In the genomic region with DNA sequence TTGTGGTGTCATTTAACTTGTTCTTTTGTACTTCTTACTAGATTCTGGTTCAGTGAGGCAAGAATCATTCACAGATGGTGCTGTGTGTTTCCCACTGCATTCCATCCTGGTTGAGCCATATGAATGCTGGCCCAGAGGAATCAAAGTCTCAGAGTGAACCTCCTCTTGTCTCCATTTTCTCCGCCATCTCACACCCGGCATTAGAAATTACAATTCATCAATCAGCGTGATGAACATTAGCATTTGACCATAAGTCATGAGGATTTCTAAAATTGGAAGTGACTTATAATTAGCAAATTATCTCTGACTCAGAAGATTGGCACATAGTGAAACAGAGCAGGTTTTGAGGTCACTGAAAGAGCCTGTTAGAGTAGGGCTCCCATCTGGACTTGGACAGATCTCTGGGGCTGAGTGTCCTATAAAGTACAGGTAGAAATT, we compare ENCODE assay signal across 11 cellular contexts. TPM values are rescaled to one million over a fixed set of nuclear protein-coding genes. Genes with fewer than 3 reads are reported as not detected.
A peak's percentile ranks its signal among the peaks of the same experiment; 100 is the strongest.
DNase-seq lines count a peak whose midpoint lies in the region; ATAC-seq and TF ChIP-seq lines count a peak whose summit lies in the region.
"Had no signal": no experiment of that assay in that cellular context is flagged by ENCODE, and none has a peak within 500 bp of the region (broad histone marks: within the 10 kb centered on the region; RNA-seq: fewer than 3 reads in every experiment).

No MANE protein-coding gene starts in this region.

- 81 to 82% methylated on average over 3 of the region's 3 CpGs for WGBS in aorta, 2 donors

- ATAC-seq in HG02884 (IDR thresholded peaks at IDR 0.05; ENCODE audit: unreplicated experiment) (peak; percentile 54), aorta (ENCODE audit: low FRiP score) (no peak), HG02571 (IDR thresholded peaks at IDR 0.05; ENCODE audit: unreplicated experiment) (no peak), HG03139 (IDR thresholded peaks at IDR 0.05; ENCODE audit: unreplicated experiment) (no peak)

- intact Hi-C loops in aorta (cut with DNase I), result no loop called here

- H3K9me3 ChIP-seq in adipocyte (ENCODE audit: control insufficient read depth, low read length) (no peaks in the 10 kb centered on the region), aorta (ENCODE audit: control insufficient read depth, low read length) (no peaks in the 10 kb centered on the region)
- H3K9me3 ChIP-seq: tibial nerve had no signal

- CTCF ChIA-PET in BJ (lab: Yijun Ruan, JAX), result no interaction called here

- no peak overlapping the region for H3K4me3 ChIP-seq in BJ (ENCODE audit: low read depth, low read length)
- H3K4me3 ChIP-seq in adipocyte (ENCODE audit: low read length), result no peak overlapping the region
- H3K4me3 ChIP-seq in aorta (ENCODE audit: low read length in 2 of 2), result no peak overlapping the region
- H3K4me3 ChIP-seq: tibial nerve had no signal

- H3K9ac ChIP-seq in adipocyte (ENCODE audit: low read length), result peak overlapping the region; percentile 30

- no peak overlapping the region for H3K27ac ChIP-seq in aorta (ENCODE audit: low read depth in 1 of 2, low read length in 2 of 2)
- H3K27ac ChIP-seq: tibial nerve had no signal

- peak; percentile 57 for DNase-seq in BJ (ENCODE audit: low read depth)
- DNase-seq in adipocyte (ENCODE audit: low read depth), result peak; percentile 77
- DNase-seq in kidney tubule cell (ENCODE audit: low spot score), result peak; percentile 56
- DNase-seq in aorta, result no peak
- no peak for DNase-seq in NCI-H345 treated with DMSO at 0.1 percent for 48 hours (lab: John Stamatoyannopoulos, UW; ENCODE audit: unreplicated experiment)
- DNase-seq: CD4-positive, CD25-positive, alpha-beta regulatory T cell; mesendoderm had no signal

- H3K4me1 ChIP-seq in adipocyte (ENCODE audit: control insufficient read depth, insufficient read depth, low read length) (peaks cover 48% of the 10 kb centered on the region), aorta (ENCODE audit: control insufficient read depth in 1 of 2, insufficient read depth in 2 of 2, low read length in 2 of 2) (no peaks in the 10 kb centered on the region)
- H3K4me1 ChIP-seq: tibial nerve had no signal

- no peak for TF ChIP-seq CTCF in BJ (IDR thresholded peaks at IDR 0.05; ENCODE audit: insufficient read depth, low read depth, low read length)

- H3K27me3 ChIP-seq in BJ (ENCODE audit: control insufficient read depth, insufficient read depth, low read length), result no peaks in the 10 kb centered on the region
- no peaks in the 10 kb centered on the region for H3K27me3 ChIP-seq in adipocyte (replicated peaks; ENCODE audit: control insufficient read depth, insufficient read depth, low read length)
- peaks cover 0 to 1% of the 10 kb centered on the region in 2 donors for H3K27me3 ChIP-seq in aorta (ENCODE audit: control insufficient read depth in 1 of 2, insufficient read depth in 2 of 2, low read length in 1 of 2)
- H3K27me3 ChIP-seq: tibial nerve had no signal

- POLR2A ChIA-PET in BJ (lab: Charles Lee), result no interaction called here

- H3K36me3 ChIP-seq in BJ (ENCODE audit: control insufficient read depth, insufficient read depth, low read length), result no peaks in the 10 kb centered on the region
- no peaks in the 10 kb centered on the region for H3K36me3 ChIP-seq in adipocyte (ENCODE audit: control insufficient read depth, insufficient read depth, low read length, severe bottlenecking)
- H3K36me3 ChIP-seq in aorta (ENCODE audit: control insufficient read depth in 1 of 2, insufficient read depth in 2 of 2, low read length in 1 of 2), result no peaks in the 10 kb centered on the region
- H3K36me3 ChIP-seq: tibial nerve had no signal

RNA-seq across cellular contexts. Expression of a gene that starts 25.2 kb away (rescaled TPM):
- polyA plus RNA-seq in BJ (2011; rRNA removed) (5.7 and 6.3 TPM in 2 replicates), aorta (1 to 10 TPM; 4.9 to 5.6 TPM)
- 2.0 and 2.6 TPM in 2 replicates for polyA minus RNA-seq in BJ (2011; rRNA and poly(A)+ RNA removed)
- 10 to 100 TPM; 22.0 to 40.2 TPM for total RNA-seq in aorta

Comparison
In these comparisons a context has a peak if more than half of its experiments do, and no peak if none do; other contexts are left out.
1. DNase-seq: peak in BJ (single experiment), adipocyte (single experiment) and kidney tubule cell (single experiment); none in aorta (0 of 2) and NCI-H345 treated with DMSO at 0.1 percent for 48 hours (single experiment).